Comparison of ENCODE assay signal across 7 cellular contexts in genomic region chr10:35378547-35379210, GRCh38. TPM values are rescaled to one million over a fixed set of nuclear protein-coding genes. Genes with fewer than 3 reads are reported as not detected.
DNase-seq lines count a peak whose midpoint lies in the region; ATAC-seq, FAIRE-seq and TF ChIP-seq lines count a peak whose summit lies in the region.

No MANE protein-coding gene starts in this region.

- no peak for TF ChIP-seq EP300 in sigmoid colon (IDR thresholded peaks at IDR 0.05)

- intact Hi-C loops in sigmoid colon (cut with DNase I), result no loop called here

- H3K27me3 ChIP-seq in brain microvascular endothelial cell (replicated peaks) (no peaks in the 10 kb centered on the region), sigmoid colon (no peaks in the 10 kb centered on the region), MG63 (no peaks in the 10 kb centered on the region)

- TF ChIP-seq CTCF in brain microvascular endothelial cell (IDR thresholded peaks at IDR 0.05; ENCODE audit: low read depth, low read length, missing control alignments) (no peak), sigmoid colon (IDR thresholded peaks at IDR 0.05) (no peak)

- H3K9me3 Mint-ChIP-seq in T-helper 2 cell treated with Interferon-gamma antibody and Interleukin-4, amounts not matched to agents 5 μg/mL and 100 μg/mL, for 36 hours, result no peaks in the 10 kb centered on the region

- in situ Hi-C loops in brain microvascular endothelial cell (cut with HindIII; ENCODE audit: low pct_ligation_motif_present, low sequenced_read_pairs), result no loop called here

- peak; percentile 34 for ATAC-seq in HG03097 (IDR thresholded peaks at IDR 0.05; ENCODE audit: low FRiP score, unreplicated experiment)

- H3K4me1 ChIP-seq in sigmoid colon, result peaks cover 0 to 61% (median 41%) of the 10 kb centered on the region in 4 donors

- no peaks in the 10 kb centered on the region for H3K9me3 ChIP-seq in sigmoid colon
- no peaks in the 10 kb centered on the region for H3K9me3 ChIP-seq in MG63

- H3K4me3 ChIP-seq in brain microvascular endothelial cell (ENCODE audit: low read depth, low read length) (no peak overlapping the region), sigmoid colon (no peak overlapping the region), MG63 (no peak overlapping the region)

- no peak for TF ChIP-seq POLR2A in sigmoid colon (IDR thresholded peaks at IDR 0.05)

- H3K4me1 Mint-ChIP-seq in T-helper 2 cell treated with Interferon-gamma antibody and Interleukin-4, amounts not matched to agents 5 μg/mL and 100 μg/mL, for 36 hours (ENCODE audit: low read depth), result peaks cover 38% of the 10 kb centered on the region

- no peak for DNase-seq in GM19239 (ENCODE audit: insufficient read length, low spot score)
- peak; percentile 68 for DNase-seq in brain microvascular endothelial cell
- DNase-seq in sigmoid colon, result no peak
- no peak for DNase-seq in T-helper 2 cell treated with Interferon-gamma antibody and Interleukin-4, amounts not matched to agents 5 μg/mL and 100 μg/mL, for 36 hours (ENCODE audit: low spot score)
- no peak for DNase-seq in HuH-7.5 (ENCODE audit: low spot score)
- no peak for DNase-seq in MG63

- H3K36me3 ChIP-seq in brain microvascular endothelial cell (replicated peaks), result no peaks in the 10 kb centered on the region
- no peaks in the 10 kb centered on the region for H3K36me3 ChIP-seq in sigmoid colon
- no peaks in the 10 kb centered on the region for H3K36me3 ChIP-seq in MG63

- H3K36me3 Mint-ChIP-seq in T-helper 2 cell treated with Interferon-gamma antibody and Interleukin-4, amounts not matched to agents 5 μg/mL and 100 μg/mL, for 36 hours (ENCODE audit: low read depth), result no peaks in the 10 kb centered on the region

- H3K4me3 Mint-ChIP-seq in T-helper 2 cell treated with Interferon-gamma antibody and Interleukin-4, amounts not matched to agents 5 μg/mL and 100 μg/mL, for 36 hours, result no peak overlapping the region

- peak overlapping the region; percentile 83 for H3K27ac ChIP-seq in brain microvascular endothelial cell
- H3K27ac ChIP-seq in sigmoid colon, result peak overlapping the region; percentile 7 to 38 (median 33)

- peak; percentile 82 for FAIRE-seq in GM19239 (lab: Jason Lieb, UNC)

- WGBS in sigmoid colon, 2 donors, result 69 to 87% methylated on average over 9 of the region's 9 CpGs

- H3K27ac Mint-ChIP-seq in T-helper 2 cell treated with Interferon-gamma antibody and Interleukin-4, amounts not matched to agents 5 μg/mL and 100 μg/mL, for 36 hours, result no peak overlapping the region

- no peaks in the 10 kb centered on the region for H3K27me3 Mint-ChIP-seq in T-helper 2 cell treated with Interferon-gamma antibody and Interleukin-4, amounts not matched to agents 5 μg/mL and 100 μg/mL, for 36 hours (ENCODE audit: low read depth)

RNA-seq across cellular contexts. Expression of gene CCNY, which starts 42.4 kb away (rescaled TPM):
- total RNA-seq in sigmoid colon, result 10 to 100 TPM; 35.7 to 45.7 (median 40.7) TPM
- polyA plus RNA-seq in sigmoid colon, result 10 to 100 TPM; 24.0 to 27.7 (median 25.2) TPM
- 36.1 and 47.2 TPM in 2 replicates for total RNA-seq in MG63 (2014; rRNA removed; shearing (Covaris generic); ENCODE audit: low replicate concordance)
